Comparison of ENCODE assay signal across 13 cellular contexts in genomic region chrY:16522021-16522420, GRCh38.
A peak's percentile ranks its signal among the peaks of the same experiment; 100 is the strongest.
DNase-seq lines count a peak whose midpoint lies in the region; ATAC-seq and TF ChIP-seq lines count a peak whose summit lies in the region.
"Had no signal": no experiment of that assay in that cellular context is flagged by ENCODE, and none has a peak within 500 bp of the region (broad histone marks: within the 10 kb centered on the region; RNA-seq: fewer than 3 reads in every experiment).

No MANE protein-coding gene starts in this region.

- H3K4me1 Mint-ChIP-seq in stimulated activated naive B cell treated with anti-CD40 and anti-IgM and Interleukin-4, amounts not matched to agents 10 μg/mL and 1 μg/mL and 100 μg/mL, for 72 hours = no peaks in the 10 kb centered on the region
- H3K4me1 Mint-ChIP-seq: B cell, GM23338 had no signal

- no peak overlapping the region for H3K27ac Mint-ChIP-seq in stimulated activated naive B cell treated with anti-CD40 and anti-IgM and Interleukin-4, amounts not matched to agents 10 μg/mL and 1 μg/mL and 100 μg/mL, for 72 hours
- H3K27ac Mint-ChIP-seq: B cell; CD8-positive, alpha-beta T cell; GM23338 had no signal

- no peak overlapping the region for H3K27ac ChIP-seq in foreskin keratinocyte
- H3K27ac ChIP-seq: BLaER1 treated with 17β-estradiol and CSF1 and Interleukin-3, amounts not matched to agents 10 nM and 100 nM had no signal

- H3K4me3 Mint-ChIP-seq in stimulated activated naive B cell treated with anti-CD40 and anti-IgM and Interleukin-4, amounts not matched to agents 10 μg/mL and 1 μg/mL and 100 μg/mL, for 72 hours = no peak overlapping the region
- H3K4me3 Mint-ChIP-seq: B cell; CD8-positive, alpha-beta T cell; GM23338 had no signal

- no peak overlapping the region for H3K4me3 ChIP-seq in epithelial cell of esophagus (ENCODE audit: low read length)
- H3K4me3 ChIP-seq: BLaER1 treated with 17β-estradiol and CSF1 and Interleukin-3, amounts not matched to agents 10 nM and 100 nM; GM23338 had no signal

- H3K27me3 Mint-ChIP-seq in stimulated activated naive B cell treated with anti-CD40 and anti-IgM and Interleukin-4, amounts not matched to agents 10 μg/mL and 1 μg/mL and 100 μg/mL, for 72 hours = no peaks in the 10 kb centered on the region
- H3K27me3 Mint-ChIP-seq: B cell had no signal

- H3K36me3 Mint-ChIP-seq in stimulated activated naive B cell treated with anti-CD40 and anti-IgM and Interleukin-4, amounts not matched to agents 10 μg/mL and 1 μg/mL and 100 μg/mL, for 72 hours = no peaks in the 10 kb centered on the region
- H3K36me3 Mint-ChIP-seq: CD8-positive, alpha-beta T cell had no signal

- ATAC-seq in foreskin keratinocyte (no peak), HG03342 (IDR thresholded peaks at IDR 0.05; ENCODE audit: unreplicated experiment) (no peak)
- ATAC-seq in stimulated activated naive B cell treated with anti-CD40 and anti-IgM and Interleukin-4, amounts not matched to agents 10 μg/mL and 1 μg/mL and 100 μg/mL, for 72 hours (replicated peaks) = no peak
- ATAC-seq: CD8-positive, alpha-beta T cell; GM23338 had no signal

- DNase-seq in NCI-H226 = peak; percentile 70
- peak; percentile 55 for DNase-seq in epithelial cell of esophagus (ENCODE audit: low read depth)
- DNase-seq in foreskin keratinocyte = peak; percentile 21 to 39
- no peak for DNase-seq in stimulated activated naive B cell treated with anti-CD40 and anti-IgM and Interleukin-4, amounts not matched to agents 10 μg/mL and 1 μg/mL and 100 μg/mL, for 72 hours
- no peak for DNase-seq in effector CD8-positive, alpha-beta T cell (lab: John Stamatoyannopoulos, UW)
- DNase-seq: CD8-positive, alpha-beta T cell; COR-L47; GDM1; HCEC 1CT had no signal

- TF ChIP-seq CTCF in epithelial cell of esophagus (IDR thresholded peaks at IDR 0.05; ENCODE audit: insufficient read depth, low read depth, low read length, missing control alignments) (no peak), foreskin keratinocyte (conservative IDR thresholded peaks at IDR 0.05) (no peak)

- H3K4me1 ChIP-seq in foreskin keratinocyte = no peaks in the 10 kb centered on the region
- H3K4me1 ChIP-seq: BLaER1 treated with 17β-estradiol and CSF1 and Interleukin-3, amounts not matched to agents 10 nM and 100 nM had no signal

- no peaks in the 10 kb centered on the region for H3K27me3 ChIP-seq in foreskin keratinocyte
- H3K27me3 ChIP-seq: BLaER1 treated with 17β-estradiol and CSF1 and Interleukin-3, amounts not matched to agents 10 nM and 100 nM had no signal

- H3K9me3 Mint-ChIP-seq in stimulated activated naive B cell treated with anti-CD40 and anti-IgM and Interleukin-4, amounts not matched to agents 10 μg/mL and 1 μg/mL and 100 μg/mL, for 72 hours = peaks cover 0 to 2% of the 10 kb centered on the region in 2 donors

Comparison
In these comparisons a context has a peak if more than half of its experiments do, and no peak if none do; other contexts are left out.
1. DNase-seq: peak in NCI-H226 (single experiment), epithelial cell of esophagus (single experiment) and foreskin keratinocyte (2 of 2); none in stimulated activated naive B cell treated with anti-CD40 and anti-IgM and Interleukin-4, amounts not matched to agents 10 μg/mL and 1 μg/mL and 100 μg/mL, for 72 hours (single experiment) and effector CD8-positive, alpha-beta T cell (single experiment).